In the genomic region with DNA sequence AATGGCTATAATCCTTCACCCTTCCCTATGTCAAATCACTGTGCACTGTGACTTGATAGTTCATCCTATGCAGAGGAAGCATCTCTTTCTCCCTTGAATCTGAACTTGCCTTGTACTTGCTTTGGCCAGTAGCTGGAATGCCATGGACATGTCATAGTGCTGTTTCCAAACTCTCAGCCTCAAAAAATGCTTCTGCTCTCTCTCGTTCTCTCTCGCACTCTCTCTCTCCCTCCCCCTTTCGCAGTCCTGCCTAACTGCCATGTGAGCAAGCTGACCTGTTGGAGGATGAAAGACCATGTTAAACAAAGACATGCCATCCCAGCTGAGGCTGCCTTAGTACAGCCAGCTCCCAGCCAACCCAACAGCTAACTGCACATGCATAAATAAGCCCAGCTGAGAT, we compare ENCODE assay signal across 24 cellular contexts.
"Had no signal": no experiment of that assay in that cellular context is flagged by ENCODE, and none has a peak within 500 bp of the region (broad histone marks: within the 10 kb centered on the region; RNA-seq: fewer than 3 reads in every experiment).

No MANE protein-coding gene starts in this region.

- H3K4me3 ChIP-seq: breast epithelium, esophagus muscularis mucosa, lung, sigmoid colon, spleen, testis, upper lobe of left lung had no signal

- H3K27me3 Mint-ChIP-seq: activated CD4-positive, alpha-beta memory T cell treated with anti-CD3 and anti-CD28 coated beads for 36 hours; activated CD8-positive, alpha-beta memory T cell treated with anti-CD3 and anti-CD28 coated beads, Interleukin-2, amount 10 ng/mL, durations not matched to agents 7 days and 5 days; natural killer cell treated with Interleukin-12 subunit alpha and Interleukin-12 subunit beta and Interleukin-15 and Interleukin-18, amount 100 ng/mL, for 72 hours; stimulated activated memory B cell treated with anti-CD40 and anti-IgM and Interleukin-4, amounts not matched to agents 10 μg/mL and 1 μg/mL and 100 μg/mL, for 72 hours had no signal

- H3K27ac ChIP-seq: breast epithelium, esophagus muscularis mucosa, sigmoid colon, spleen, testis, upper lobe of left lung had no signal

- FAIRE-seq: endothelial cell of umbilical vein, keratinocyte, TTC549 had no signal

- H3K27ac Mint-ChIP-seq: activated CD4-positive, alpha-beta memory T cell treated with anti-CD3 and anti-CD28 coated beads for 36 hours; activated CD4-positive, alpha-beta T cell treated with anti-CD3 and anti-CD28 coated beads for 36 hours; activated CD8-positive, alpha-beta memory T cell treated with anti-CD3 and anti-CD28 coated beads, Interleukin-2, amount 10 ng/mL, durations not matched to agents 7 days and 5 days; activated naive CD4-positive, alpha-beta T cell treated with anti-CD3 and anti-CD28 coated beads for 36 hours; activated T-helper 2 cell treated with anti-CD3 and anti-CD28 coated beads, Interferon-gamma antibody, Interleukin-2, Interleukin-4, amounts not matched to agents 10 μg/mL and 5 μg/mL and 100 μg/mL, durations not matched to agents 14 hours and 24 hours and 36 hours; natural killer cell treated with Interleukin-12 subunit alpha and Interleukin-12 subunit beta and Interleukin-15 and Interleukin-18, amount 100 ng/mL, for 72 hours; stimulated activated memory B cell treated with anti-CD40 and anti-IgM and Interleukin-4, amounts not matched to agents 10 μg/mL and 1 μg/mL and 100 μg/mL, for 72 hours; T-helper 2 cell treated with Interferon-gamma antibody and Interleukin-4, amounts not matched to agents 5 μg/mL and 100 μg/mL, for 36 hours had no signal

- H3K36me3 Mint-ChIP-seq: activated CD4-positive, alpha-beta memory T cell treated with anti-CD3 and anti-CD28 coated beads for 36 hours; activated CD8-positive, alpha-beta memory T cell treated with anti-CD3 and anti-CD28 coated beads, Interleukin-2, amount 10 ng/mL, durations not matched to agents 7 days and 5 days; natural killer cell treated with Interleukin-12 subunit alpha and Interleukin-12 subunit beta and Interleukin-15 and Interleukin-18, amount 100 ng/mL, for 72 hours; stimulated activated memory B cell treated with anti-CD40 and anti-IgM and Interleukin-4, amounts not matched to agents 10 μg/mL and 1 μg/mL and 100 μg/mL, for 72 hours had no signal

- H3K9me3 ChIP-seq: breast epithelium, esophagus muscularis mucosa, sigmoid colon, spleen, testis, upper lobe of left lung had no signal

- H3K36me3 ChIP-seq: breast epithelium, esophagus muscularis mucosa, sigmoid colon, spleen, upper lobe of left lung had no signal

- H3K27me3 ChIP-seq: breast epithelium, esophagus muscularis mucosa, sigmoid colon, spleen, testis, upper lobe of left lung had no signal

- H3K4me3 Mint-ChIP-seq: activated CD4-positive, alpha-beta memory T cell treated with anti-CD3 and anti-CD28 coated beads for 36 hours; activated CD4-positive, alpha-beta T cell treated with anti-CD3 and anti-CD28 coated beads for 36 hours; activated CD8-positive, alpha-beta memory T cell treated with anti-CD3 and anti-CD28 coated beads, Interleukin-2, amount 10 ng/mL, durations not matched to agents 7 days and 5 days; activated naive CD4-positive, alpha-beta T cell treated with anti-CD3 and anti-CD28 coated beads for 36 hours; natural killer cell treated with Interleukin-12 subunit alpha and Interleukin-12 subunit beta and Interleukin-15 and Interleukin-18, amount 100 ng/mL, for 72 hours; stimulated activated memory B cell treated with anti-CD40 and anti-IgM and Interleukin-4, amounts not matched to agents 10 μg/mL and 1 μg/mL and 100 μg/mL, for 72 hours; T-helper 2 cell treated with Interferon-gamma antibody and Interleukin-4, amounts not matched to agents 5 μg/mL and 100 μg/mL, for 36 hours had no signal

- H3K9me3 Mint-ChIP-seq: activated CD4-positive, alpha-beta memory T cell treated with anti-CD3 and anti-CD28 coated beads for 36 hours; activated naive CD4-positive, alpha-beta T cell treated with anti-CD3 and anti-CD28 coated beads for 36 hours; activated T-helper 2 cell treated with anti-CD3 and anti-CD28 coated beads, Interferon-gamma antibody, Interleukin-2, Interleukin-4, amounts not matched to agents 10 μg/mL and 5 μg/mL and 100 μg/mL, durations not matched to agents 14 hours and 24 hours and 36 hours; natural killer cell treated with Interleukin-12 subunit alpha and Interleukin-12 subunit beta and Interleukin-15 and Interleukin-18, amount 100 ng/mL, for 72 hours; stimulated activated memory B cell treated with anti-CD40 and anti-IgM and Interleukin-4, amounts not matched to agents 10 μg/mL and 1 μg/mL and 100 μg/mL, for 72 hours; T-helper 2 cell treated with Interferon-gamma antibody and Interleukin-4, amounts not matched to agents 5 μg/mL and 100 μg/mL, for 36 hours had no signal

- H3K4me1 Mint-ChIP-seq: activated CD4-positive, alpha-beta T cell treated with anti-CD3 and anti-CD28 coated beads for 36 hours; activated CD8-positive, alpha-beta memory T cell treated with anti-CD3 and anti-CD28 coated beads, Interleukin-2, amount 10 ng/mL, durations not matched to agents 7 days and 5 days; stimulated activated memory B cell treated with anti-CD40 and anti-IgM and Interleukin-4, amounts not matched to agents 10 μg/mL and 1 μg/mL and 100 μg/mL, for 72 hours had no signal

- H3K4me1 ChIP-seq: breast epithelium, esophagus muscularis mucosa, sigmoid colon, testis, upper lobe of left lung had no signal

- DNase-seq: activated CD4-positive, alpha-beta memory T cell treated with anti-CD3 and anti-CD28 coated beads for 36 hours; activated CD4-positive, alpha-beta T cell treated with anti-CD3 and anti-CD28 coated beads for 36 hours; activated CD8-positive, alpha-beta memory T cell treated with anti-CD3 and anti-CD28 coated beads, Interleukin-2, amount 10 ng/mL, durations not matched to agents 7 days and 5 days; activated naive CD4-positive, alpha-beta T cell treated with anti-CD3 and anti-CD28 coated beads for 36 hours; aorta; cortex of kidney; effector CD4-positive, alpha-beta T cell; occipital lobe; posterior cingulate gyrus; sigmoid colon; spleen; stimulated activated CD4-positive, alpha-beta T cell treated with anti-CD3 and anti-CD28 coated beads, Interleukin-4, amount 100 ng/mL, for 4 hours; testis; upper lobe of left lung had no signal
